Comparison of ENCODE assay signal across 11 cellular contexts in the genomic region with DNA sequence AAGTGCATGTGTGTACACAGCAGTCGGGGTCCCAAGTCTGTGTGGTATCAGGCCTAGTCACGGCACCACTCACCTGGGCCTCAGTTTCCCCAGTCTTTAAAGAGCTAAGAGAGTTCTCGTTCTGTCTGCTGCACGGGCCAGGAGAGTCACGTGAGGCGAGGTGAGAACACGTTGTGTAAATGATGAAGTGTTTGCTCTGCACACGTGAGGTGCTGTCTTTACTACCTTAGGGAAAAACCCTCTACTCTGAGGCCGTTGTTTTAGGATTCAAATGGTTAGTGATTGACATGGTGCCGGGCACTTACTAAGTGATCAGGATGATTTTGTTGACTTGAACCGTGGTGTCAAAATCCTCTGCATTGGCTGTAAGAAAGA.
DNase-seq lines count a peak whose midpoint lies in the region; ATAC-seq and TF ChIP-seq lines count a peak whose summit lies in the region.
"Had no signal": no experiment of that assay in that cellular context is flagged by ENCODE, and none has a peak within 500 bp of the region (broad histone marks: within the 10 kb centered on the region; RNA-seq: fewer than 3 reads in every experiment).

No MANE protein-coding gene starts in this region.

- intact Hi-C loops in breast epithelium (cut with DNase I; ENCODE audit: low total_unique reads) (no loop called here), lower lobe of right lung (cut with DNase I) (no loop called here)
- intact Hi-C loops in CD4-positive, alpha-beta T cell (cut with DNase I, micrococcal nuclease) = no loop called here

- no peaks in the 10 kb centered on the region for H3K27me3 ChIP-seq in breast epithelium
- H3K27me3 ChIP-seq in lower lobe of right lung (ENCODE audit: low read depth) = no peaks in the 10 kb centered on the region
- H3K27me3 ChIP-seq in upper lobe of left lung = no peaks in the 10 kb centered on the region
- H3K27me3 ChIP-seq in CD4-positive, alpha-beta T cell (ENCODE audit: control insufficient read depth, insufficient read depth, low read length) = no peaks in the 10 kb centered on the region

- CTCF ChIA-PET in CD4-positive, alpha-beta T cell (lab: Charles Lee) = no interaction called here

- TF ChIP-seq CTCF in breast epithelium (IDR thresholded peaks at IDR 0.05) (no peak), lower lobe of right lung (IDR thresholded peaks at IDR 0.05) (no peak), upper lobe of left lung (IDR thresholded peaks at IDR 0.05) (no peak)
- TF ChIP-seq CTCF in CD4-positive, alpha-beta T cell (IDR thresholded peaks at IDR 0.05) = no peak

- peak; percentile 27 to 60 for ATAC-seq in lower lobe of right lung
- ATAC-seq in upper lobe of left lung (ENCODE audit: low FRiP score in 2 of 2) = no peak
- no peak for ATAC-seq in CD4-positive, alpha-beta T cell (ENCODE audit: poor library complexity)

- H3K9me3 Mint-ChIP-seq in CD4-positive, alpha-beta T cell = no peaks in the 10 kb centered on the region
- H3K9me3 Mint-ChIP-seq: activated CD4-positive, alpha-beta memory T cell treated with anti-CD3 and anti-CD28 coated beads, Interleukin-2, amount 10 ng/mL, durations not matched to agents 7 days and 5 days had no signal

- TF ChIP-seq POLR2A in breast epithelium (IDR thresholded peaks at IDR 0.05) (no peak), upper lobe of left lung (IDR thresholded peaks at IDR 0.05) (no peak)

- H3K36me3 Mint-ChIP-seq in CD4-positive, alpha-beta T cell (ENCODE audit: low read depth) = peaks cover 7% of the 10 kb centered on the region

- WGBS in upper lobe of left lung, 2 donors = 58 to 61% methylated on average over 10 to 11 of the region's 11 CpGs

- H3K4me1 ChIP-seq in breast epithelium (peaks cover 10 to 25% of the 10 kb centered on the region in 2 donors), lower lobe of right lung (peaks cover 89% of the 10 kb centered on the region), upper lobe of left lung (peaks cover 56 to 97% (median 65%) of the 10 kb centered on the region in 4 donors)

- H3K36me3 ChIP-seq in breast epithelium (no peaks in the 10 kb centered on the region), lower lobe of right lung (no peaks in the 10 kb centered on the region), upper lobe of left lung (peaks cover 0 to 10% (median 5%) of the 10 kb centered on the region in 4 donors)
- H3K36me3 ChIP-seq: cardiac muscle cell had no signal

- H3K4me3 ChIP-seq in breast epithelium (peak overlapping the region; percentile 17 to 62 (median 40)), lower lobe of right lung (peak overlapping the region; percentile 22), upper lobe of left lung (peak overlapping the region in 1 of 4 donors; percentile 21)
- H3K4me3 ChIP-seq: cardiac muscle cell had no signal

- H3K9me3 ChIP-seq in breast epithelium = no peaks in the 10 kb centered on the region
- no peaks in the 10 kb centered on the region for H3K9me3 ChIP-seq in lower lobe of right lung
- no peaks in the 10 kb centered on the region for H3K9me3 ChIP-seq in upper lobe of left lung
- no peaks in the 10 kb centered on the region for H3K9me3 ChIP-seq in CD4-positive, alpha-beta T cell (ENCODE audit: control insufficient read depth, low read length)

- peak overlapping the region; percentile 100 for H3K27ac ChIP-seq in breast epithelium
- H3K27ac ChIP-seq in lower lobe of right lung = peak overlapping the region; percentile 97
- peak overlapping the region; percentile 98 to 100 (median 100) for H3K27ac ChIP-seq in upper lobe of left lung
- no peak overlapping the region for H3K27ac ChIP-seq in CD4-positive, alpha-beta T cell (ENCODE audit: low read depth, low read length)
- H3K27ac ChIP-seq: cardiac muscle cell, HL-60 had no signal

- H3K27me3 Mint-ChIP-seq in CD4-positive, alpha-beta T cell = no peaks in the 10 kb centered on the region

- peak; percentile 11 for DNase-seq in NCI-H510A treated with DMSO at 0.1 percent for 48 hours (lab: John Stamatoyannopoulos, UW)
- no peak for DNase-seq in NCI-H510A (lab: John Stamatoyannopoulos, UW)
- DNase-seq in breast epithelium (ENCODE audit: low spot score in 2 of 2) = peak; percentile 49 to 58
- no peak for DNase-seq in lower lobe of right lung
- DNase-seq in upper lobe of left lung = peak in 1 of 2 donors; percentile 72
- no peak for DNase-seq in CD4-positive, alpha-beta T cell
- no peak for DNase-seq in hepatic stellate cell (ENCODE audit: low spot score)
- no peak for DNase-seq in activated CD8-positive, alpha-beta memory T cell treated with anti-CD3 and anti-CD28 coated beads, Interleukin-2, amount 50 U/mL, for 48 hours
- DNase-seq: activated CD4-positive, alpha-beta memory T cell treated with anti-CD3 and anti-CD28 coated beads, Interleukin-2, amount 10 ng/mL, durations not matched to agents 7 days and 5 days had no signal

- peaks cover 46% of the 10 kb centered on the region for H3K4me1 Mint-ChIP-seq in CD4-positive, alpha-beta T cell (ENCODE audit: low read depth)

- H3K4me3 Mint-ChIP-seq in CD4-positive, alpha-beta T cell = no peak overlapping the region
- H3K4me3 Mint-ChIP-seq: activated CD4-positive, alpha-beta memory T cell treated with anti-CD3 and anti-CD28 coated beads, Interleukin-2, amount 10 ng/mL, durations not matched to agents 7 days and 5 days had no signal

- TF ChIP-seq EP300 in upper lobe of left lung (IDR thresholded peaks at IDR 0.05) = no peak

- no peak overlapping the region for H3K27ac Mint-ChIP-seq in CD4-positive, alpha-beta T cell
- H3K27ac Mint-ChIP-seq: activated CD4-positive, alpha-beta memory T cell treated with anti-CD3 and anti-CD28 coated beads, Interleukin-2, amount 10 ng/mL, durations not matched to agents 7 days and 5 days had no signal

- POLR2A ChIA-PET in CD4-positive, alpha-beta T cell (lab: Charles Lee) = interaction anchor here (0.7 kb wide), 1 partner anchor 49 kb away, joined by 3 read pairs; no protein-coding TSS in a partner anchor

Comparison
In these comparisons a context has a peak if more than half of its experiments do, and no peak if none do; other contexts are left out.
1. DNase-seq: peak in NCI-H510A treated with DMSO at 0.1 percent for 48 hours (single experiment) and breast epithelium (2 of 2); none in NCI-H510A (single experiment), lower lobe of right lung (single experiment), CD4-positive, alpha-beta T cell (0 of 10), hepatic stellate cell (single experiment) and activated CD8-positive, alpha-beta memory T cell treated with anti-CD3 and anti-CD28 coated beads, Interleukin-2, amount 50 U/mL, for 48 hours (single experiment).
2. ATAC-seq: peak in lower lobe of right lung (2 of 2); none in upper lobe of left lung (0 of 2) and CD4-positive, alpha-beta T cell (single experiment).